Comparison of ENCODE assay signal across 9 cellular contexts in genomic region chr11:111422494-111423249, GRCh38. TPM values are rescaled to one million over a fixed set of nuclear protein-coding genes. Genes with fewer than 3 reads are reported as not detected.
A peak's percentile ranks its signal among the peaks of the same experiment; 100 is the strongest.
DNase-seq lines count a peak whose midpoint lies in the region; ATAC-seq and TF ChIP-seq lines count a peak whose summit lies in the region.
"Had no signal": no experiment of that assay in that cellular context is flagged by ENCODE, and none has a peak within 500 bp of the region (broad histone marks: within the 10 kb centered on the region; RNA-seq: fewer than 3 reads in every experiment).

No MANE protein-coding gene starts in this region.

- no peak overlapping the region for H3K27ac ChIP-seq in ovary
- H3K27ac ChIP-seq: skin epidermis had no signal

- DNase-seq in C1 segment of cervical spinal cord (lab: John Stamatoyannopoulos, UW) (peak in 8 of 14 donors; percentile 5 to 46 (median 22)), NCI-H446 (lab: John Stamatoyannopoulos, UW) (peak; percentile 39 to 83), fibroblast of gingiva (ENCODE audit: low read depth) (peak; percentile 10), ovary (peak; percentile 59 to 76 (median 67)), NCI-H187 treated with DMSO at 0.1 percent for 48 hours (lab: John Stamatoyannopoulos, UW) (no peak)
- peak; percentile 17 to 27 for DNase-seq in activated CD8-positive, alpha-beta memory T cell treated with anti-CD3 and anti-CD28 coated beads for 4 hours (ENCODE audit: low read depth in 2 of 2)

- H3K27me3 ChIP-seq in ovary: no peaks in the 10 kb centered on the region

- no peaks in the 10 kb centered on the region for H3K36me3 ChIP-seq in ovary

- H3K4me1 ChIP-seq in ovary (ENCODE audit: insufficient read depth): peaks cover 18% of the 10 kb centered on the region

- ATAC-seq in GM18909 (IDR thresholded peaks at IDR 0.05; ENCODE audit: poor library complexity, unreplicated experiment) (peak; percentile 62), HG03097 (IDR thresholded peaks at IDR 0.05; ENCODE audit: low FRiP score, unreplicated experiment) (peak; percentile 52)

- 53 to 56% (median 55%) methylated on average over 12 of the region's 12 CpGs for whole genome bisulfite sequencing in ovary, 3 donors

- TF ChIP-seq POLR2A in ovary (IDR thresholded peaks at IDR 0.05): no peak

- TF ChIP-seq CTCF in ovary (IDR thresholded peaks at IDR 0.05): peak; percentile 46 to 64 (median 61)

- H3K9me3 ChIP-seq in ovary: no peaks in the 10 kb centered on the region

- TF ChIP-seq EP300 in ovary (IDR thresholded peaks at IDR 0.05): no peak

- intact Hi-C loops in ovary (cut with DNase I): loop anchor here (2.0 to 5.0 kb wide), 3 partner anchors 125 to 140 kb away; partner anchors contain the start of gene POU2AF3 (in 2 of the 4)

- H3K4me3 ChIP-seq in ovary: no peak overlapping the region
- H3K4me3 ChIP-seq: skin epidermis had no signal

RNA-seq across cellular contexts. Expression of gene POU2AF1, which starts 43.6 kb away (rescaled TPM):
- 1 to 10 TPM in 3 of 7 donors, under 1 TPM in 4; 0.48 to 4.1 (median 0.83) TPM for total RNA-seq in ovary
- polyA plus RNA-seq in ovary: 1 to 10 TPM in 1 of 2 donors, under 1 TPM in 1; 0.29 to 1.2 TPM
